ENCODE assay signal across 15 cellular contexts in the genomic region with DNA sequence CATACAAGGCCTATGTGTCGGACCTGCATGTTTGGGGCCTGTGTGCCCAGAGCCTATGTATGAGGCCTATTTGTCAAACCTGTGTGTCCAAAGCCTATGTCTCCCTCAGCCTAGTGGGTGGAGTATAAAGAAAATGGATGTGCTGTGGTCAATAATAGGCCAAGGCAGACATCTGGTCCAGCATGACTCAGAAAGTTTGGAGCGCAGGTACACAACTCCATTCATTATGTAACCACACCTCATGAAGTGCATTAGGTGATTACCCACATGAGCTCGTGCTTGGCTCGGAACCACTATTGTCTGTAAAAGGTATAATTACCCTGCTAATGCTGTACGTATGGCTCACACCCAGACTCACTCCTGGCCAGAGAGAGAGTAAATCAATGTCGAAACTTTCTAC.
DNase-seq lines count a peak whose midpoint lies in the region; ATAC-seq, FAIRE-seq and TF ChIP-seq lines count a peak whose summit lies in the region.
"Had no signal": no experiment of that assay in that cellular context is flagged by ENCODE, and none has a peak within 500 bp of the region (broad histone marks: within the 10 kb centered on the region; RNA-seq: fewer than 3 reads in every experiment).

No MANE protein-coding gene starts in this region.

- no peak overlapping the region for H3K27ac ChIP-seq in OCI-LY7 (ENCODE audit: low read depth, low read length, poor library complexity, severe bottlenecking)
- no peak overlapping the region for H3K27ac ChIP-seq in neuronal stem cell (replicated peaks; ENCODE audit: low read length)
- H3K27ac ChIP-seq: 22Rv1, GM23248 had no signal

- TF ChIP-seq POLR2A in GM12891 (IDR thresholded peaks at IDR 0.05; ENCODE audit: low read depth, low read length) = no peak

- TF ChIP-seq CTCF in OCI-LY7 (conservative IDR thresholded peaks at IDR 0.05; ENCODE audit: low read length) = no peak

- H3K4me1 ChIP-seq in OCI-LY7 (ENCODE audit: insufficient read depth, low read length, poor library complexity, severe bottlenecking) (no peaks in the 10 kb centered on the region), neuronal stem cell (ENCODE audit: control insufficient read depth in 2 of 2, insufficient read depth in 1 of 2, low read depth in 1 of 2, low read length in 2 of 2) (no peaks in the 10 kb centered on the region)

- H3K9me2 ChIP-seq in OCI-LY7 (ENCODE audit: insufficient read depth, low read length) = no peaks in the 10 kb centered on the region

- POLR2A ChIA-PET in OCI-LY7 (lab: Charles Lee) = interaction anchor here (0.7 kb wide), 1 partner anchor 35 kb away, joined by 3 read pairs; no protein-coding TSS in a partner anchor

- no peak overlapping the region for H3K14ac ChIP-seq in neuronal stem cell (ENCODE audit: low read length)

- H2BK5ac ChIP-seq in neuronal stem cell (ENCODE audit: low read length) = no peak overlapping the region

- no peak overlapping the region for H4K8ac ChIP-seq in neuronal stem cell (ENCODE audit: low read depth, low read length)

- BruUV-seq in OCI-LY7 (replicated peaks; lab: Mats Ljungman, UMichigan) = no TSS peak

- DNase-seq in DMS53 (lab: John Stamatoyannopoulos, UW) = peak; percentile 10
- no peak for DNase-seq in DMS53 treated with DMSO at 0.1 percent for 48 hours (lab: John Stamatoyannopoulos, UW; ENCODE audit: unreplicated experiment)
- no peak for DNase-seq in GM12891 (ENCODE audit: insufficient read length, low spot score)
- DNase-seq in OCI-LY7 (ENCODE audit: low spot score) = peak; percentile 3
- no peak for DNase-seq in neuronal stem cell (ENCODE audit: low spot score)
- no peak for DNase-seq in amygdala (lab: John Stamatoyannopoulos, UW)
- DNase-seq: CD8-positive, alpha-beta T cell; COR-L47; DMS153; GF-D8; GM23248; H9 had no signal

- no peak overlapping the region for H3K9ac ChIP-seq in neuronal stem cell (ENCODE audit: low read depth, low read length, poor library complexity)
- H3K9ac ChIP-seq: GM23248 had no signal

- no peak overlapping the region for H2AK5ac ChIP-seq in neuronal stem cell (ENCODE audit: low read depth, low read length)

- no CpG with 5 or more reads among the region's 6 CpGs for WGBS in neuronal stem cell (ENCODE audit: extremely low coverage in 2 of 2, insufficient read length in 2 of 2, insufficient replicate concordance in 1 of 2), 2 donors

- no peaks in the 10 kb centered on the region for H3K27me3 ChIP-seq in neuronal stem cell (ENCODE audit: control insufficient read depth in 3 of 3, insufficient read depth in 3 of 3, low read depth in 1 of 3, low read length in 3 of 3)

- H3K36me3 ChIP-seq in OCI-LY7 (ENCODE audit: insufficient read depth, low read length) = no peaks in the 10 kb centered on the region
- no peaks in the 10 kb centered on the region for H3K36me3 ChIP-seq in neuronal stem cell (replicated peaks in 1 of 2; ENCODE audit: control insufficient read depth in 2 of 2, insufficient read depth in 2 of 2, low read length in 2 of 2)

- peak overlapping the region; percentile 8 for H2BK15ac ChIP-seq in neuronal stem cell (ENCODE audit: low read length)

- H4K20me1 ChIP-seq in OCI-LY7 (ENCODE audit: insufficient read depth, low read length) = no peaks in the 10 kb centered on the region

- no peak overlapping the region for H3K18ac ChIP-seq in neuronal stem cell (ENCODE audit: low read length)

- H3K79me1 ChIP-seq in neuronal stem cell (ENCODE audit: low read depth, low read length) = no peaks in the 10 kb centered on the region

- H2BK12ac ChIP-seq in neuronal stem cell (ENCODE audit: low read length) = no peak overlapping the region

- no peak overlapping the region for H2BK120ac ChIP-seq in neuronal stem cell (ENCODE audit: low read depth, low read length)

- no peaks in the 10 kb centered on the region for H3K79me2 ChIP-seq in OCI-LY7 (ENCODE audit: insufficient read depth, low read depth, low read length)

- H3K23ac ChIP-seq in neuronal stem cell (ENCODE audit: low read depth, low read length, poor library complexity) = no peak overlapping the region

- H3K4ac ChIP-seq in neuronal stem cell (ENCODE audit: low read length) = no peak overlapping the region

- intact Hi-C loops in OCI-LY7 (cut with micrococcal nuclease; ENCODE audit: unreplicated experiment) = no loop called here

- no peaks in the 10 kb centered on the region for H3K9me3 ChIP-seq in OCI-LY7 (ENCODE audit: low read length)
- H3K9me3 ChIP-seq in neuronal stem cell (replicated peaks in 1 of 2; ENCODE audit: control insufficient read depth in 2 of 2, insufficient read depth in 1 of 2, low read depth in 1 of 2, low read length in 2 of 2) = peaks cover 4 to 27% of the 10 kb centered on the region in 2 donors

- no peak overlapping the region for H4K91ac ChIP-seq in neuronal stem cell (ENCODE audit: low read depth, low read length, poor library complexity)

- CTCF ChIA-PET in OCI-LY7 (lab: Charles Lee; ENCODE audit: unreplicated experiment) = no interaction called here

- H3K4me2 ChIP-seq in OCI-LY7 (ENCODE audit: low read length) (no peak overlapping the region), neuronal stem cell (ENCODE audit: insufficient read depth, low read length, poor library complexity, severe bottlenecking) (no peak overlapping the region)

- H3K4me3 ChIP-seq in OCI-LY7 (ENCODE audit: low read depth, low read length, poor library complexity, severe bottlenecking) (no peak overlapping the region), neuronal stem cell (ENCODE audit: low read length in 2 of 2) (no peak overlapping the region)
- H3K4me3 ChIP-seq: GM23248 had no signal

- H2AFZ ChIP-seq in OCI-LY7 (ENCODE audit: low read length) = no peak overlapping the region
- no peak overlapping the region for H2AFZ ChIP-seq in neuronal stem cell (ENCODE audit: low read length)
- H2AFZ ChIP-seq: GM23248 had no signal

- peak; percentile 54 for FAIRE-seq in GM12891 (lab: Jason Lieb, UNC)
- FAIRE-seq: D721Med had no signal

- ATAC-seq in GM18520 (IDR thresholded peaks at IDR 0.05; ENCODE audit: unreplicated experiment) = no peak
- ATAC-seq: CD8-positive, alpha-beta T cell had no signal

TF ChIP-seq in GM12891, 5 proteins besides CTCF, POLR2A, EP300 and RAD21:
- TF ChIP-seq POLR2AphosphoS5 (IDR thresholded peaks at IDR 0.05; ENCODE audit: low read depth, low read length) = no peak
- TF ChIP-seq POU2F2 (IDR thresholded peaks at IDR 0.05; ENCODE audit: low read depth, low read length) = no peak
- TF ChIP-seq SPI1 (IDR thresholded peaks at IDR 0.05; ENCODE audit: low read depth, low read length) = no peak
- no peak for TF ChIP-seq TAF1 (IDR thresholded peaks at IDR 0.05; ENCODE audit: low read depth, low read length)
- no peak for TF ChIP-seq PAX5 (IDR thresholded peaks at IDR 0.05; ENCODE audit: insufficient read depth, low read length, severe bottlenecking)

Comparison
In these comparisons a context has a peak if more than half of its experiments do, and no peak if none do; other contexts are left out.
1. DNase-seq: peak in DMS53 (single experiment) and OCI-LY7 (single experiment); none in DMS53 treated with DMSO at 0.1 percent for 48 hours (single experiment), GM12891 (single experiment), neuronal stem cell (single experiment) and amygdala (0 of 56).